9 cellular contexts compared by ENCODE assay signal in genomic region chr6:132858750-132859149, GRCh38.
"Had no signal": no experiment of that assay in that cellular context is flagged by ENCODE, and none has a peak within 500 bp of the region (broad histone marks: within the 10 kb centered on the region; RNA-seq: fewer than 3 reads in every experiment).

No MANE protein-coding gene starts in this region.

- H3K9me3 Mint-ChIP-seq: HFFc6 had no signal

- H3K4me3 Mint-ChIP-seq: HFFc6 had no signal

- H3K36me3 ChIP-seq: HAP-1 had no signal

- FAIRE-seq: HTR-8/SVneo had no signal

- H3K27ac Mint-ChIP-seq: HFFc6 had no signal

- H3K9me3 ChIP-seq: HAP-1 had no signal

- H3K27ac ChIP-seq: GM23248, KMS-11 had no signal

- H2AFZ ChIP-seq: GM23248 had no signal

- H3K9ac ChIP-seq: GM23248, KMS-11 had no signal

- ATAC-seq: HCT116 had no signal

- DNase-seq: GM23248, H7, HFFc6, Karpas-422, KBM-7 had no signal

- H3K4me3 ChIP-seq: GM23248, HAP-1 had no signal

- H3K4me2 ChIP-seq: KMS-11 had no signal
